In the genomic region with DNA sequence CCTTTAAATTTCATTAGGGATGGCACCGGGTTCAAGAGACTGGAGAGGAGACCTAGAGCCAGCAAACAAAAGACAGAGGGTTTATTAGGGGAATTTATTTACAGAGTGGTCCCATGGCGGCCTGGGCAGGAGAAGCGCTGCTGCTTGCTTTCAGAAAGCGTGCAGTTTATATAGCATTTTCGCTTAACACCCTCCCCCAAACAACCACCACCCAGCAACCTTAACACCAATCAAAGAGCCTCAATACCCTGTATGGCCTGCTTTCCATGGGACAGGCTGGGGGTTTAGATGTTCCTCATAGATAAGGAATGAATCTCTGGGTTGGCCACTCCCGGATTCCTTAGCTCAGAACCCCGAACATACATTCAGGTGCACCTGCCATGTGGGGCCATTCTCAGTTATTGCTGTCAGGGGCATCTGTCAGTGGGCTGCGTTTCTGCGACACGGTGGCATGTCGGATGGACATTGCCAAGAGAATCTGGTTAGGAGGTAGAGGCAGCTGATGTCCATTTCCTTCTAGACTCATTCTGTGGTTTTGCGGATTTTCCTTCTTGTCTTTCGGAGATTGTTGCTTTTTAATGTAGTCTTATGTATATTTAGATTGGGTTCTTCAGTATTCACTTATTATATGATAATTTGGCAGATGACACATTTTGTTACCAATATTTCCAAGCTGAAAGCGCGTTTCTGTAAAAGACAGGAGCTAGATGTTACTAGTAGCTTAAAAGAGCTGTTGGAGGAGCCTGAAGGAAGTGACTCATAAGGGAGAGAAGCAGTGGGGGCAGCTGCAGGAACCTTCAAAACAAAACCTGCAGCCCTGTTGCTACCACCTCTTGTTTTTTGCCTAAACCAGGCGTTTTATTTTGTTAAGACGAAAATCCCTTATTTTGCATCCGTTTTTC, we compare ENCODE assay signal across 8 cellular contexts. TPM values are rescaled to one million over a fixed set of nuclear protein-coding genes. Genes with fewer than 3 reads are reported as not detected.
DNase-seq lines count a peak whose midpoint lies in the region; ATAC-seq and TF ChIP-seq lines count a peak whose summit lies in the region.

No MANE protein-coding gene starts in this region.

- DNase-seq in activated naive CD4-positive, alpha-beta T cell treated with anti-CD3 and anti-CD28 coated beads, Interleukin-2, amount 50 U/mL, for 72 hours (ENCODE audit: low spot score in 2 of 2) = no peak
- DNase-seq in activated naive CD4-positive, alpha-beta T cell (lab: John Stamatoyannopoulos, UW) = no peak
- DNase-seq in RPMI8226 = peak; percentile 41
- no peak for DNase-seq in stimulated activated naive CD8-positive, alpha-beta T cell treated with anti-CD3 and anti-CD28 coated beads, Interleukin-15, amount 100 ng/mL, for 72 hours
- no peak for DNase-seq in vagina (ENCODE audit: extremely low spot score in 2 of 2)
- no peak for DNase-seq in middle frontal gyrus (ENCODE audit: extremely low spot score, low spot score)

- H3K4me3 Mint-ChIP-seq in stimulated activated naive CD8-positive, alpha-beta T cell treated with anti-CD3 and anti-CD28 coated beads, Interleukin-15, amount 100 ng/mL, for 72 hours = peak overlapping the region; percentile 29 to 41

- H3K36me3 Mint-ChIP-seq in activated naive CD4-positive, alpha-beta T cell treated with anti-CD3 and anti-CD28 coated beads, Interleukin-2, amount 50 U/mL, for 72 hours = no peaks in the 10 kb centered on the region

- peaks cover 6% of the 10 kb centered on the region for H3K4me1 ChIP-seq in endocrine pancreas (ENCODE audit: control insufficient read depth, insufficient read depth, low read length)
- peaks cover 31% of the 10 kb centered on the region for H3K4me1 ChIP-seq in vagina

- no peak overlapping the region for H3K9ac ChIP-seq in endocrine pancreas (ENCODE audit: control insufficient read depth, insufficient read depth, low read length)

- H3K36me3 ChIP-seq in endocrine pancreas (ENCODE audit: control insufficient read depth, insufficient read depth, low read length) (no peaks in the 10 kb centered on the region), vagina (no peaks in the 10 kb centered on the region)

- no peaks in the 10 kb centered on the region for H3K27me3 ChIP-seq in endocrine pancreas (ENCODE audit: control insufficient read depth, insufficient read depth, low read length)
- H3K27me3 ChIP-seq in vagina = no peaks in the 10 kb centered on the region

- H3K27ac ChIP-seq in vagina = no peak overlapping the region

- ATAC-seq in activated naive CD4-positive, alpha-beta T cell treated with anti-CD3 and anti-CD28 coated beads, Interleukin-2, amount 50 U/mL, for 72 hours = peak; percentile 33 to 96
- peak; percentile 81 for ATAC-seq in stimulated activated naive CD8-positive, alpha-beta T cell treated with anti-CD3 and anti-CD28 coated beads, Interleukin-15, amount 100 ng/mL, for 72 hours
- ATAC-seq in GM21576 (IDR thresholded peaks at IDR 0.05; ENCODE audit: unreplicated experiment) = no peak

- no peaks in the 10 kb centered on the region for H3K9me3 Mint-ChIP-seq in activated naive CD4-positive, alpha-beta T cell treated with anti-CD3 and anti-CD28 coated beads, Interleukin-2, amount 50 U/mL, for 72 hours
- H3K9me3 Mint-ChIP-seq in stimulated activated naive CD8-positive, alpha-beta T cell treated with anti-CD3 and anti-CD28 coated beads, Interleukin-15, amount 100 ng/mL, for 72 hours = no peaks in the 10 kb centered on the region

- H3K4me3 ChIP-seq in endocrine pancreas (ENCODE audit: control insufficient read depth, insufficient read depth, low read length) (peak overlapping the region; percentile 22), vagina (no peak overlapping the region)

- intact Hi-C loops in vagina (cut with DNase I) = no loop called here

- no peak for TF ChIP-seq CTCF in vagina (IDR thresholded peaks at IDR 0.05)

- peaks cover 20% of the 10 kb centered on the region for H3K4me1 Mint-ChIP-seq in stimulated activated naive CD8-positive, alpha-beta T cell treated with anti-CD3 and anti-CD28 coated beads, Interleukin-15, amount 100 ng/mL, for 72 hours

- H3K27me3 Mint-ChIP-seq in stimulated activated naive CD8-positive, alpha-beta T cell treated with anti-CD3 and anti-CD28 coated beads, Interleukin-15, amount 100 ng/mL, for 72 hours = peaks cover 96% of the 10 kb centered on the region

- no peaks in the 10 kb centered on the region for H3K9me3 ChIP-seq in endocrine pancreas (ENCODE audit: control insufficient read depth, low read length)
- no peaks in the 10 kb centered on the region for H3K9me3 ChIP-seq in vagina

- no peak for TF ChIP-seq POLR2A in vagina (IDR thresholded peaks at IDR 0.05)

- H3K27ac Mint-ChIP-seq in activated naive CD4-positive, alpha-beta T cell treated with anti-CD3 and anti-CD28 coated beads, Interleukin-2, amount 50 U/mL, for 72 hours = no peak overlapping the region
- no peak overlapping the region for H3K27ac Mint-ChIP-seq in stimulated activated naive CD8-positive, alpha-beta T cell treated with anti-CD3 and anti-CD28 coated beads, Interleukin-15, amount 100 ng/mL, for 72 hours

RNA-seq across cellular contexts. Expression of a gene that starts 7.2 kb away (rescaled TPM):
- 1 to 10 TPM in 1 of 2 donors, under 1 TPM in 1; 0.48 to 7.2 TPM for total RNA-seq in activated naive CD4-positive, alpha-beta T cell treated with anti-CD3 and anti-CD28 coated beads, Interleukin-2, amount 50 U/mL, for 72 hours
- total RNA-seq in vagina = 21.1 TPM
